In genomic region chr19:35718345-35719041, GRCh38 we compare ENCODE assay signal across 8 cellular contexts. TPM values are rescaled to one million over a fixed set of nuclear protein-coding genes. Genes with fewer than 3 reads are reported as not detected.
DNase-seq lines count a peak whose midpoint lies in the region; TF ChIP-seq lines count a peak whose summit lies in the region.

No MANE protein-coding gene starts in this region.

- intact Hi-C loops in adrenal gland (cut with DNase I) (loop anchor here in 1 of 2 donors (10.0 kb wide), 1 partner anchor 174 kb away; the partner anchor contains the start of gene TMEM147), spleen (cut with DNase I; ENCODE audit: low total_unique reads) (loop anchor here (10.0 kb wide), 1 partner anchor 164 kb away; no protein-coding TSS in a partner anchor)

- TF ChIP-seq CTCF in GM20000 (IDR thresholded peaks at IDR 0.05; ENCODE audit: extremely low read depth, missing control alignments): no peak
- TF ChIP-seq CTCF in adrenal gland (IDR thresholded peaks at IDR 0.05): no peak
- TF ChIP-seq CTCF in spleen (IDR thresholded peaks at IDR 0.05 in 8 of 11, conservative IDR thresholded peaks at IDR 0.05 in 3 of 11): no peak

- H3K27ac ChIP-seq in adrenal gland: peak overlapping the region in 4 of 5 donors; percentile 72 to 99 (median 87)
- H3K27ac ChIP-seq in iPS-18a (ENCODE audit: low read length): no peak overlapping the region
- peak overlapping the region; percentile 70 to 98 (median 92) for H3K27ac ChIP-seq in spleen

- peak overlapping the region; percentile 65 for H3K9ac ChIP-seq in iPS-18a (ENCODE audit: low read length)

- H3K27me3 ChIP-seq in adrenal gland (no peaks in the 10 kb centered on the region), iPS-18a (ENCODE audit: control insufficient read depth, insufficient read depth, low read length) (peaks cover 4% of the 10 kb centered on the region), spleen (replicated peaks in 1 of 7) (no peaks in the 10 kb centered on the region)

- H3K36me3 ChIP-seq in adrenal gland (replicated peaks in 1 of 2) (peaks cover 0 to 35% of the 10 kb centered on the region in 2 donors), iPS-18a (ENCODE audit: control insufficient read depth, low read depth, low read length) (peaks cover 19% of the 10 kb centered on the region), spleen (peaks cover 0 to 42% (median 35%) of the 10 kb centered on the region in 6 donors)

- H3K4me1 ChIP-seq in adrenal gland (replicated peaks in 1 of 2) (peaks cover 21 to 26% of the 10 kb centered on the region in 2 donors), iPS-18a (ENCODE audit: control insufficient read depth, low read depth, low read length) (peaks cover 16% of the 10 kb centered on the region), spleen (peaks cover 32 to 87% (median 50%) of the 10 kb centered on the region in 6 donors)

- DNase-seq in AG20443 (ENCODE audit: low spot score): peak; percentile 43
- DNase-seq in GM20000 (ENCODE audit: low spot score): peak; percentile 77
- DNase-seq in RPMI8226: peak; percentile 30
- DNase-seq in adrenal gland: peak in 5 of 7 donors; percentile 44 to 66 (median 62)
- DNase-seq in spleen: peak; percentile 93
- no peak for DNase-seq in pons (ENCODE audit: low spot score)
- no peak for DNase-seq in cortex of kidney (lab: John Stamatoyannopoulos, UW)

- H3K4me3 ChIP-seq in adrenal gland (peak overlapping the region in 3 of 4 donors; percentile 78 to 99 (median 84)), iPS-18a (ENCODE audit: low read length) (peak overlapping the region; percentile 84), spleen (peak overlapping the region; percentile 75 to 97 (median 88))

- WGBS in adrenal gland, 4 donors: 1 to 3% (median 2%) methylated on average over 8 to 42 of the region's 42 CpGs
- 1 to 2% (median 1%) methylated on average over 9 to 42 of the region's 42 CpGs for WGBS in spleen, 5 donors

- H3K9me3 ChIP-seq in adrenal gland (replicated peaks in 1 of 3): no peaks in the 10 kb centered on the region
- no peaks in the 10 kb centered on the region for H3K9me3 ChIP-seq in iPS-18a (ENCODE audit: control insufficient read depth, low read depth, low read length)
- H3K9me3 ChIP-seq in spleen: no peaks in the 10 kb centered on the region

- peak in 1 of 2 donors; percentile 4 for TF ChIP-seq POLR2A in adrenal gland (IDR thresholded peaks at IDR 0.05)
- TF ChIP-seq POLR2A in spleen (IDR thresholded peaks at IDR 0.05): no peak

RNA-seq across cellular contexts. Expression of gene KMT2B, which starts 0.7 kb away (rescaled TPM):
- total RNA-seq in adrenal gland (10 to 100 TPM; 18.1 to 41.8 (median 22.6) TPM), spleen (10 to 100 TPM; 36.6 to 58.2 (median 50.7) TPM)
- polyA plus RNA-seq in adrenal gland (10 to 100 TPM; 10.1 to 97.3 (median 70.3) TPM), spleen (10 to 100 TPM; 17.6 to 37.2 (median 27.6) TPM)

RNA-seq across cellular contexts. Expression of gene ZBTB32, which starts 14.1 kb away (rescaled TPM):
- under 1 TPM in 1 of 8 donors, not detected in 7; 0.38 TPM for total RNA-seq in adrenal gland
- under 1 TPM in 2 of 3 donors, not detected in 1; 0.27 to 0.40 TPM for polyA plus RNA-seq in adrenal gland
- 1 to 10 TPM; 2.5 to 6.9 (median 4.0) TPM for total RNA-seq in spleen
- polyA plus RNA-seq in spleen: 1 to 10 TPM; 3.0 to 8.2 (median 4.8) TPM

RNA-seq across cellular contexts. Expression of gene IGFLR1, which starts 23.8 kb away (rescaled TPM):
- total RNA-seq in adrenal gland (10 to 100 TPM in 6 of 8 donors, 1 to 10 TPM in 2; 7.7 to 35.3 (median 14.7) TPM), spleen (10 to 100 TPM; 16.5 to 64.7 (median 43.5) TPM)
- polyA plus RNA-seq in adrenal gland (10 to 100 TPM in 2 of 3 donors, 1 to 10 TPM in 1; 5.3 to 32.3 (median 21.5) TPM), spleen (10 to 100 TPM; 30.1 to 62.9 (median 49.3) TPM)

RNA-seq across cellular contexts. Expression of gene U2AF1L4, which starts 26.7 kb away (rescaled TPM):
- total RNA-seq in adrenal gland (10 to 100 TPM; 14.8 to 55.0 (median 31.0) TPM), spleen (10 to 100 TPM; 27.3 to 65.1 (median 29.7) TPM)
- polyA plus RNA-seq in adrenal gland (100 to 1,000 TPM in 2 of 3 donors, 10 to 100 TPM in 1; 30.3 to 255 (median 104) TPM), spleen (10 to 100 TPM; 27.2 to 96.5 (median 60.7) TPM)

RNA-seq across cellular contexts. Expression of gene PSENEN, which starts 27.0 kb away (rescaled TPM):
- 10 to 100 TPM; 29.5 to 88.2 (median 63.0) TPM for total RNA-seq in adrenal gland
- 100 to 1,000 TPM in 2 of 3 donors, 10 to 100 TPM in 1; 93.1 to 230 (median 174) TPM for polyA plus RNA-seq in adrenal gland
- total RNA-seq in spleen: 10 to 100 TPM; 37.5 to 55.7 (median 47.6) TPM
- 10 to 100 TPM; 61.9 to 71.3 (median 62.1) TPM for polyA plus RNA-seq in spleen

Comparison
In these comparisons a context has a peak if more than half of its experiments do, and no peak if none do; other contexts are left out.
1. DNase-seq: peak in AG20443 (single experiment), GM20000 (single experiment), RPMI8226 (single experiment), adrenal gland (5 of 7) and spleen (single experiment); none in pons (single experiment) and cortex of kidney (single experiment).
2. Peak in every context shown above with its lines, with median percentiles within 50 percentile points of each other: H3K4me3 ChIP-seq.